In the genomic region with DNA sequence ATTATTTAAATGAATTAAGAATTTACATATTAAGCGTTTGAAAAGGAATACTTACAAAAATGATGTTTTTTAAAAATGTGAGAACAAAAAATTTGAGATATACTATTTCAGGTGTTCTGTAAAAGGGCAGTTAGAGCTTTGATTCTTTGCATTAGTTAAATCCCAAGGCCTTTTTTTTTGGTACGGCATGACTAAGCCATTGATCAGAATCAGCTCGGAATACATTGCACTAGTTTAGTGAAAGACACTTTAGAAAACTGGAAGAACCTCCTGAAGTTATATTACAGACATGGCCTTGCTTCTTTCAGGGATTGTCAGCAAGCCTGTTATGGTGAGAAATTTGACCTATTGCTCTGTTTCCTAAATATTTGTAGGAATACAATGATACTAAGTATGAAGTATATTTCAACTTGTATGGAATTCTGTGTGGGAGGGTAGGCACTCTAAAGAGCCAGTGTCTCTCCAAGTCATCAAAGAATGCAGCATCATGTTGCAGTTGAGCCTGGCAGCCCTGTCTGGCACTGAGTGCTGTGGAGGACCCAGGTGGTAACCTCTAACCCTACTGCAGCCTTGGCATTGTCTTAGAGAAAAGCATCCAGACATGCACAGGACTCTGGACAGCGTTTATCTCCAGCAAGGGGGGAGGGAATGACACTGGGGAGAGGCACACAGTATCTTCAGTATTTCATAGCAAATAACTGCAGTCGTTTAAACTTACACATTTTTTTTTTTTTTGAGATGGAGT, we compare ENCODE assay signal across 8 cellular contexts. TPM values are rescaled to one million over a fixed set of nuclear protein-coding genes. Genes with fewer than 3 reads are reported as not detected.
DNase-seq lines count a peak whose midpoint lies in the region; ATAC-seq and TF ChIP-seq lines count a peak whose summit lies in the region.

No MANE protein-coding gene starts in this region.

- no peaks in the 10 kb centered on the region for H3K27me3 Mint-ChIP-seq in chondrocyte (ENCODE audit: low read depth)
- no peaks in the 10 kb centered on the region for H3K27me3 Mint-ChIP-seq in naive B cell

- no peaks in the 10 kb centered on the region for H3K36me3 ChIP-seq in BJ (ENCODE audit: control insufficient read depth, insufficient read depth, low read length)

- H3K27ac Mint-ChIP-seq in chondrocyte (ENCODE audit: unreplicated experiment) (peak overlapping the region; percentile 88), naive B cell (peak overlapping the region; percentile 15 to 94 (median 72))

- H3K27me3 ChIP-seq in BJ (ENCODE audit: control insufficient read depth, insufficient read depth, low read length), result no peaks in the 10 kb centered on the region

- H3K36me3 Mint-ChIP-seq in chondrocyte (ENCODE audit: low read depth) (peaks cover 3% of the 10 kb centered on the region), naive B cell (no peaks in the 10 kb centered on the region)

- ATAC-seq in naive B cell (ENCODE audit: low read depth in 2 of 2), result no peak
- ATAC-seq in HG02938 (IDR thresholded peaks at IDR 0.05; ENCODE audit: unreplicated experiment), result no peak
- no peak for ATAC-seq in HG03521 (IDR thresholded peaks at IDR 0.05; ENCODE audit: unreplicated experiment)

- H3K4me1 Mint-ChIP-seq in chondrocyte (ENCODE audit: low read depth) (peaks cover 40% of the 10 kb centered on the region), naive B cell (peaks cover 36 to 54% (median 53%) of the 10 kb centered on the region in 3 donors)

- H3K4me3 Mint-ChIP-seq in chondrocyte (ENCODE audit: unreplicated experiment), result peak overlapping the region; percentile 86
- H3K4me3 Mint-ChIP-seq in naive B cell, result peak overlapping the region; percentile 84 to 96 (median 88)

- CTCF ChIA-PET in BJ (lab: Yijun Ruan, JAX), result interaction anchor here (0.7 kb wide), 2 partner anchors 35 to 75 kb away, joined by 3 to 4 read pairs; no protein-coding TSS in a partner anchor

- H3K4me3 ChIP-seq in BJ (ENCODE audit: low read depth, low read length), result peak overlapping the region; percentile 89
- H3K4me3 ChIP-seq in LNCaP clone FGC (ENCODE audit: low read depth, low read length), result peak overlapping the region; percentile 80

- POLR2A ChIA-PET in BJ (lab: Charles Lee), result no interaction called here

- no peak for DNase-seq in BJ (ENCODE audit: low read depth)
- DNase-seq in LNCaP clone FGC (ENCODE audit: low read depth), result no peak
- DNase-seq in chondrocyte (ENCODE audit: low spot score), result no peak
- no peak for DNase-seq in naive B cell
- DNase-seq in putamen (ENCODE audit: low spot score), result no peak
- DNase-seq in stimulated activated CD4-positive, alpha-beta T cell treated with anti-CD3 and anti-CD28 coated beads, Interleukin-15, amount 100 ng/mL, for 24 hours, result no peak

- TF ChIP-seq CTCF in BJ (IDR thresholded peaks at IDR 0.05; ENCODE audit: insufficient read depth, low read depth, low read length) (no peak), LNCaP clone FGC (IDR thresholded peaks at IDR 0.05; ENCODE audit: control insufficient read depth, extremely low read depth, insufficient read depth) (no peak), chondrocyte (IDR thresholded peaks at IDR 0.05) (no peak)

- H3K9me3 Mint-ChIP-seq in chondrocyte (ENCODE audit: low read depth) (no peaks in the 10 kb centered on the region), naive B cell (no peaks in the 10 kb centered on the region)

RNA-seq across cellular contexts. Expression of a gene that starts 1.5 kb away (rescaled TPM):
- polyA plus RNA-seq in BJ (2011; rRNA removed) (112 and 123 TPM in 2 replicates), naive B cell (ENCODE audit: low read depth in 6 of 6) (10 to 100 TPM; 25.9 to 90.4 (median 56.2) TPM)
- polyA minus RNA-seq in BJ (2011; rRNA and poly(A)+ RNA removed), result 64.2 and 68.3 TPM in 2 replicates
- 188 to 226 TPM (median 190 TPM) in 3 replicates for total RNA-seq in chondrocyte
